In genomic region chr13:37361608-37362007, GRCh38 we compare ENCODE assay signal across 22 cellular contexts.
"Had no signal": no experiment of that assay in that cellular context is flagged by ENCODE, and none has a peak within 500 bp of the region (broad histone marks: within the 10 kb centered on the region; RNA-seq: fewer than 3 reads in every experiment).

No MANE protein-coding gene starts in this region.

- H3K27ac Mint-ChIP-seq: activated CD4-positive, alpha-beta T cell treated with anti-CD3 and anti-CD28 coated beads for 36 hours; activated CD8-positive, alpha-beta T cell treated with anti-CD3 and anti-CD28 coated beads for 36 hours; activated naive CD4-positive, alpha-beta T cell treated with anti-CD3 and anti-CD28 coated beads, Interleukin-2, amount 10 ng/mL, durations not matched to agents 7 days and 5 days; activated naive CD8-positive, alpha-beta T cell treated with anti-CD3 and anti-CD28 coated beads for 36 hours; activated T-cell treated with anti-CD3 and anti-CD28 coated beads, Interleukin-2, amount 50 U/mL, for 72 hours; activated T-helper 2 cell treated with anti-CD3 and anti-CD28 coated beads, Interferon-gamma antibody, Interleukin-2, Interleukin-4, amounts not matched to agents 10 μg/mL and 5 μg/mL and 100 μg/mL, durations not matched to agents 14 hours and 24 hours and 36 hours; T-cell had no signal

- H3K36me3 ChIP-seq: Peyer's patch, WERI-Rb-1 had no signal

- H3K27me3 Mint-ChIP-seq: activated CD8-positive, alpha-beta T cell treated with anti-CD3 and anti-CD28 coated beads for 36 hours; activated naive CD4-positive, alpha-beta T cell treated with anti-CD3 and anti-CD28 coated beads, Interleukin-2, amount 10 ng/mL, durations not matched to agents 7 days and 5 days; activated naive CD8-positive, alpha-beta T cell treated with anti-CD3 and anti-CD28 coated beads for 36 hours had no signal

- H3K4me3 Mint-ChIP-seq: activated CD4-positive, alpha-beta T cell treated with anti-CD3 and anti-CD28 coated beads for 36 hours; activated CD8-positive, alpha-beta T cell treated with anti-CD3 and anti-CD28 coated beads for 36 hours; activated naive CD4-positive, alpha-beta T cell treated with anti-CD3 and anti-CD28 coated beads, Interleukin-2, amount 10 ng/mL, durations not matched to agents 7 days and 5 days; activated naive CD8-positive, alpha-beta T cell treated with anti-CD3 and anti-CD28 coated beads for 36 hours; activated T-cell treated with anti-CD3 and anti-CD28 coated beads, Interleukin-2, amount 50 U/mL, for 72 hours; T-cell had no signal

- H3K4me1 Mint-ChIP-seq: activated CD4-positive, alpha-beta T cell treated with anti-CD3 and anti-CD28 coated beads for 36 hours; activated naive CD4-positive, alpha-beta T cell treated with anti-CD3 and anti-CD28 coated beads, Interleukin-2, amount 10 ng/mL, durations not matched to agents 7 days and 5 days; activated naive CD8-positive, alpha-beta T cell treated with anti-CD3 and anti-CD28 coated beads for 36 hours; T-cell had no signal

- H3K4me3 ChIP-seq: Peyer's patch had no signal

- H3K27me3 ChIP-seq: Peyer's patch had no signal

- DNase-seq: activated CD4-positive, alpha-beta T cell treated with anti-CD3 and anti-CD28 coated beads for 36 hours; activated CD4-positive, alpha-beta T cell treated with anti-CD3 and anti-CD28 coated beads, Interleukin-2, amount 50 U/mL, for 1 hour; activated CD8-positive, alpha-beta memory T cell treated with anti-CD3 and anti-CD28 coated beads, Interleukin-2, amount 50 U/mL, for 4 hours; activated CD8-positive, alpha-beta T cell treated with anti-CD3 and anti-CD28 coated beads for 36 hours; activated gamma-delta T cell treated with Interleukin-2 at 50 U/mL for 16 hours; activated naive CD4-positive, alpha-beta T cell treated with anti-CD3 and anti-CD28 coated beads, Interleukin-2, amount 10 ng/mL, durations not matched to agents 7 days and 5 days; activated naive CD8-positive, alpha-beta T cell treated with anti-CD3 and anti-CD28 coated beads for 36 hours; activated T-cell treated with anti-CD3 and anti-CD28 coated beads, Interleukin-2, amount 50 U/mL, for 72 hours; central memory CD4-positive, alpha-beta T cell; KBM-7; NCI-H1092; NCI-H1417; NCI-H1930; NCI-H2107; NCI-H2171 treated with DMSO at 0.1 percent for 48 hours; NCI-H446; NCI-H524; Peyer's patch; SHP77 treated with DMSO at 0.1 percent for 48 hours; T-cell; WERI-Rb-1 had no signal

- H3K9me3 ChIP-seq: Peyer's patch had no signal

- H3K9me3 Mint-ChIP-seq: activated CD8-positive, alpha-beta T cell treated with anti-CD3 and anti-CD28 coated beads for 36 hours; activated naive CD4-positive, alpha-beta T cell treated with anti-CD3 and anti-CD28 coated beads, Interleukin-2, amount 10 ng/mL, durations not matched to agents 7 days and 5 days; activated naive CD8-positive, alpha-beta T cell treated with anti-CD3 and anti-CD28 coated beads for 36 hours had no signal

- H3K36me3 Mint-ChIP-seq: activated naive CD4-positive, alpha-beta T cell treated with anti-CD3 and anti-CD28 coated beads, Interleukin-2, amount 10 ng/mL, durations not matched to agents 7 days and 5 days; activated naive CD8-positive, alpha-beta T cell treated with anti-CD3 and anti-CD28 coated beads for 36 hours; T-cell had no signal

- H3K4me1 ChIP-seq: Peyer's patch had no signal

- H3K27ac ChIP-seq: Peyer's patch, WERI-Rb-1 had no signal
